Comparison of ENCODE assay signal across 1 cellular context in genomic region chr5:141878771-141879759, GRCh38.
TF ChIP-seq lines count a peak whose summit lies in the region.

No MANE protein-coding gene starts in this region.

TF ChIP-seq in GM12878, 131 proteins besides CTCF, POLR2A, EP300 and RAD21 (continued from another document and continues in another):
- no peak for TF ChIP-seq ASH2L (IDR thresholded peaks at IDR 0.05; ENCODE audit: borderline replicate concordance, low read depth)
- TF ChIP-seq ZNF687 (IDR thresholded peaks at IDR 0.05): 0 out of 2 replicates have a peak, but pooled peaks have one; percentile 26
- TF ChIP-seq CEBPB (IDR thresholded peaks at IDR 0.05; ENCODE audit: borderline replicate concordance in 1 of 2, low read depth in 2 of 2, low read length in 2 of 2): no peak
- TF ChIP-seq SUZ12 (IDR thresholded peaks at IDR 0.05; ENCODE audit: unreplicated experiment): peak; percentile 75
- no peak for TF ChIP-seq BRCA1 (IDR thresholded peaks at IDR 0.05; ENCODE audit: low read depth, low read length)
- TF ChIP-seq ZBTB40 (IDR thresholded peaks at IDR 0.05; ENCODE audit: borderline replicate concordance): no peak
- 0 out of 2 replicates have a peak, but pooled peaks have one; percentile 56 for TF ChIP-seq GATAD2B (conservative IDR thresholded peaks at IDR 0.05; ENCODE audit: low read depth)
- TF ChIP-seq CBFB (IDR thresholded peaks at IDR 0.05; ENCODE audit: low read depth): peak; percentile 89
- TF ChIP-seq RELA (IDR thresholded peaks at IDR 0.05; ENCODE audit: borderline replicate concordance, partially characterized antibody): peak; percentile 63
- TF ChIP-seq POLR2AphosphoS5 (IDR thresholded peaks at IDR 0.05; ENCODE audit: low read length): no peak
- no peak for TF ChIP-seq RAD51 (IDR thresholded peaks at IDR 0.05)
- no peak for TF ChIP-seq BCLAF1 (IDR thresholded peaks at IDR 0.05)
- TF ChIP-seq BMI1 (IDR thresholded peaks at IDR 0.05; ENCODE audit: borderline replicate concordance): peak; percentile 79; the same call in 1 of the 2 replicates
- TF ChIP-seq MTA2 (IDR thresholded peaks at IDR 0.05; ENCODE audit: low read depth): peak; percentile 30; the same call in 1 of the 2 replicates
- no peak for TF ChIP-seq TCF3 (IDR thresholded peaks at IDR 0.05; ENCODE audit: borderline replicate concordance, insufficient read depth, low read depth, low read length)
- no peak for TF ChIP-seq ZNF24 (IDR thresholded peaks at IDR 0.05)
- no peak for TF ChIP-seq YBX1 (IDR thresholded peaks at IDR 0.05)
- no peak for TF ChIP-seq NFXL1 (IDR thresholded peaks at IDR 0.05; ENCODE audit: borderline replicate concordance)
- no peak for TF ChIP-seq ETV6 (conservative IDR thresholded peaks at IDR 0.05 in 1 of 2, IDR thresholded peaks at IDR 0.05 in 1 of 2; ENCODE audit: borderline replicate concordance in 1 of 2, low read depth in 1 of 2)
- TF ChIP-seq POU2F2 (IDR thresholded peaks at IDR 0.05; ENCODE audit: borderline replicate concordance, low read depth, low read length): peak; percentile 33; the same call in 1 of the 3 replicates
- no peak for TF ChIP-seq IRF3 (IDR thresholded peaks at IDR 0.05)
- no peak; the same call in 1 of the 2 replicates for TF ChIP-seq SMARCA5 (IDR thresholded peaks at IDR 0.05)
- TF ChIP-seq BCL11A (IDR thresholded peaks at IDR 0.05; ENCODE audit: low read depth, low read length): no peak
- TF ChIP-seq HDAC2 (IDR thresholded peaks at IDR 0.05): no peak
- TF ChIP-seq RUNX3 (IDR thresholded peaks at IDR 0.05; ENCODE audit: low read length): peak; percentile 97
- peak; percentile 85 for TF ChIP-seq RELB (IDR thresholded peaks at IDR 0.05; ENCODE audit: low read depth)
- no peak; the same call in 1 of the 2 replicates for TF ChIP-seq BACH1 (IDR thresholded peaks at IDR 0.05; ENCODE audit: borderline replicate concordance)
- no peak for TF ChIP-seq ZZZ3 (IDR thresholded peaks at IDR 0.05; ENCODE audit: control insufficient read depth, insufficient read length, low read depth)
- TF ChIP-seq PKNOX1 (IDR thresholded peaks at IDR 0.05): peak; percentile 30; the same call in 1 of the 2 replicates
- TF ChIP-seq BHLHE40 (IDR thresholded peaks at IDR 0.05; ENCODE audit: borderline replicate concordance in 1 of 2, low read depth in 2 of 2, low read length in 1 of 2): peak; percentile 72 to 79; a peak in 3 of 4 replicates
- no peak for TF ChIP-seq SIX5 (IDR thresholded peaks at IDR 0.05; ENCODE audit: low read depth, low read length, severe bottlenecking)
- TF ChIP-seq E4F1 (IDR thresholded peaks at IDR 0.05; ENCODE audit: borderline replicate concordance, partially characterized antibody): no peak
- no peak; the same call in 1 of the 2 replicates for TF ChIP-seq RB1 (IDR thresholded peaks at IDR 0.05; ENCODE audit: borderline replicate concordance)
- 0 out of 2 replicates have a peak, but pooled peaks have one; percentile 23 for TF ChIP-seq ESRRA (IDR thresholded peaks at IDR 0.05; ENCODE audit: low read length)
- TF ChIP-seq JUND (IDR thresholded peaks at IDR 0.05; ENCODE audit: low read depth, low read length): no peak
- no peak for TF ChIP-seq WRNIP1 (IDR thresholded peaks at IDR 0.05; ENCODE audit: borderline replicate concordance, low read depth, low read length)
- TF ChIP-seq CBX5 (IDR thresholded peaks at IDR 0.05; ENCODE audit: low read depth): 0 out of 2 replicates have a peak, but pooled peaks have one; percentile 76
- TF ChIP-seq IRF4 (IDR thresholded peaks at IDR 0.05; ENCODE audit: low read depth, low read length): peak; percentile 77; the same call in 1 of the 2 replicates
- no peak for TF ChIP-seq ATF3 (IDR thresholded peaks at IDR 0.05; ENCODE audit: borderline replicate concordance, extremely low read depth, low read depth, low read length)
- no peak; the same call in 1 of the 2 replicates for TF ChIP-seq DPF2 (IDR thresholded peaks at IDR 0.05)
- TF ChIP-seq NR2F1 (conservative IDR thresholded peaks at IDR 0.05): no peak
- TF ChIP-seq ZBED1 (IDR thresholded peaks at IDR 0.05; ENCODE audit: borderline replicate concordance): no peak
- TF ChIP-seq CHD1 (IDR thresholded peaks at IDR 0.05; ENCODE audit: low read depth, low read length): no peak
- peak; percentile 33 for TF ChIP-seq SP1 (IDR thresholded peaks at IDR 0.05; ENCODE audit: low read depth, low read length)
- TF ChIP-seq RBBP5 (conservative IDR thresholded peaks at IDR 0.05): no peak
- peak; percentile 56 to 60; a peak in 2 of 4 replicates for TF ChIP-seq IKZF2 (IDR thresholded peaks at IDR 0.05)
